In the genomic region with DNA sequence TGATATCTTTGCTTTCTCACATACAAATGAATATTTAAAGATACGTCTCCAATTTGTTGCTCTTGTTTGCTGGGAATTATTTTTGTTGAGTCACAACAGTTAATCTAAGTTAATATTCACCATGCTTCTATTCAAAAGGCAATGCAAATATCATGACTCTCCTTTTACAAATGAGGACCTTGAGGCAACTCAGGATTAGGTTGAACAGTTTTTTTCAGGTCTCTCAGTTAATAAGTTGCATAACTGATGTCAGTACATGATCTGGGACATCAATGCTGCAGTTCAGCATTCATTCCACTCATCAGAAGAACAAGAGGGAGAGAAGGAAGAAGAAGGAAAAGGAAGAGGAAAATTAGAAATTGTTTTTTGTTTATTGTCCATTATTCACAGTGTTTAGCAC, we compare ENCODE assay signal across 23 cellular contexts. TPM values are rescaled to one million over a fixed set of nuclear protein-coding genes. Genes with fewer than 3 reads are reported as not detected.
DNase-seq lines count a peak whose midpoint lies in the region; ATAC-seq, FAIRE-seq and TF ChIP-seq lines count a peak whose summit lies in the region.
"Had no signal": no experiment of that assay in that cellular context is flagged by ENCODE, and none has a peak within 500 bp of the region (broad histone marks: within the 10 kb centered on the region; RNA-seq: fewer than 3 reads in every experiment).

No MANE protein-coding gene starts in this region.

- 28 to 57% (median 38%) methylated on average over 1 of the region's 1 CpG for WGBS in stomach, 5 donors
- 81 to 83% methylated on average over 1 of the region's 1 CpG for WGBS in lower leg skin, 2 donors

- H3K4me1 ChIP-seq in kidney (ENCODE audit: control insufficient read depth in 1 of 2, insufficient read depth in 1 of 2, low read depth in 1 of 2, low read length in 2 of 2) (peaks cover 0 to 3% of the 10 kb centered on the region in 2 donors), stomach (peaks cover 0 to 14% (median 6%) of the 10 kb centered on the region in 4 donors)
- H3K4me1 ChIP-seq: BLaER1 had no signal

- intact Hi-C loops in kidney (cut with DNase I) = no loop called here
- intact Hi-C loops in stomach (cut with DNase I; ENCODE audit: low total_unique reads) = no loop called here
- intact Hi-C loops in lower leg skin (cut with DNase I; ENCODE audit: low total_unique reads) = no loop called here

- H3K9ac ChIP-seq in kidney (ENCODE audit: low read length in 2 of 2) = no peak overlapping the region
- H3K9ac ChIP-seq: BLaER1 had no signal

- no peaks in the 10 kb centered on the region for H3K27me3 ChIP-seq in stomach
- H3K27me3 ChIP-seq: BLaER1, cardiac muscle cell, tibial artery had no signal

- DNase-seq in NCI-H748 (lab: John Stamatoyannopoulos, UW; ENCODE audit: unreplicated experiment) (peak; percentile 24), NCI-H748 treated with DMSO at 0.1 percent for 48 hours (lab: John Stamatoyannopoulos, UW) (no peak), kidney (no peak), stomach (no peak), NCI-H1417 treated with DMSO at 0.1 percent for 48 hours (lab: John Stamatoyannopoulos, UW) (no peak), lower leg skin (ENCODE audit: low spot score in 2 of 2) (no peak)
- DNase-seq: activated CD4-positive, alpha-beta memory T cell treated with anti-CD3 and anti-CD28 coated beads, Interleukin-2, amount 10 ng/mL, durations not matched to agents 7 days and 5 days; activated CD4-positive, CD25-positive, alpha-beta regulatory T cell; dermis blood vessel endothelial cell; foreskin melanocyte; H7; hippocampal formation; nucleus accumbens; stimulated activated CD4-positive, alpha-beta T cell treated with anti-CD3 and anti-CD28 coated beads, Interleukin-12 subunit alpha, Interleukin-12 subunit beta, amount 100 ng/mL, for 4 hours; stimulated activated CD4-positive, alpha-beta T cell treated with anti-CD3 and anti-CD28 coated beads, Interleukin-4, amount 100 ng/mL, for 4 hours; stimulated activated naive CD8-positive, alpha-beta T cell treated with anti-CD3 and anti-CD28 coated beads, Interleukin-15, Interleukin-2, amounts not matched to agents 100 U/mL and 50 U/mL, for 24 hours; T1000; tibial artery had no signal

- H3K27ac ChIP-seq in VCaP (peak overlapping the region; percentile 98), kidney (ENCODE audit: low read depth in 2 of 2, low read length in 2 of 2) (no peak overlapping the region), stomach (peak overlapping the region in 4 of 5 donors; percentile 65 to 87 (median 70))
- H3K27ac ChIP-seq: BLaER1, cardiac muscle cell, tibial artery had no signal

- TF ChIP-seq CTCF in VCaP (conservative IDR thresholded peaks at IDR 0.05) (no peak), kidney (IDR thresholded peaks at IDR 0.05; ENCODE audit: borderline replicate concordance, extremely low read depth, insufficient read depth) (no peak), stomach (IDR thresholded peaks at IDR 0.05) (no peak), lower leg skin (IDR thresholded peaks at IDR 0.05) (no peak)

- no peak for FAIRE-seq in kidney (lab: Jason Lieb, UNC)

- H3K4me3 ChIP-seq in kidney (ENCODE audit: low read length in 2 of 2) (peak overlapping the region; percentile 33 to 53), stomach (no peak overlapping the region), lower leg skin (ENCODE audit: low read depth, poor library complexity, severe bottlenecking) (no peak overlapping the region)
- H3K4me3 ChIP-seq: BLaER1, cardiac muscle cell, tibial artery had no signal

- no peaks in the 10 kb centered on the region for H3K9me3 ChIP-seq in kidney (ENCODE audit: control insufficient read depth in 1 of 2, low read length in 2 of 2)
- no peaks in the 10 kb centered on the region for H3K9me3 ChIP-seq in stomach
- H3K9me3 ChIP-seq: BLaER1, tibial artery had no signal

- no peak for ATAC-seq in GM18870 (IDR thresholded peaks at IDR 0.05; ENCODE audit: unreplicated experiment)
- ATAC-seq: stimulated activated naive CD8-positive, alpha-beta T cell treated with anti-CD3 and anti-CD28 coated beads, Interleukin-15, Interleukin-2, amounts not matched to agents 100 U/mL and 50 U/mL, for 24 hours had no signal

- TF ChIP-seq POLR2A in stomach (IDR thresholded peaks at IDR 0.05) (no peak), lower leg skin (IDR thresholded peaks at IDR 0.05) (no peak)

- no peak for TF ChIP-seq EP300 in stomach (IDR thresholded peaks at IDR 0.05)

- H3K36me3 ChIP-seq in kidney (ENCODE audit: control insufficient read depth in 1 of 2, insufficient read depth in 2 of 2, low read length in 2 of 2) = no peaks in the 10 kb centered on the region
- no peaks in the 10 kb centered on the region for H3K36me3 ChIP-seq in stomach
- H3K36me3 ChIP-seq: BLaER1, cardiac muscle cell, tibial artery had no signal

RNA-seq across cellular contexts. Expression of a gene that starts 0.8 kb away (rescaled TPM):
- total RNA-seq in kidney = 20.2 TPM
- 2.0 TPM for polyA plus RNA-seq in kidney (ENCODE audit: insufficient read depth, low read depth, low replicate concordance)
- total RNA-seq in stomach = 10 to 100 TPM in 3 of 5 donors, 1 to 10 TPM in 2; 1.7 to 43.7 (median 13.4) TPM
- 1 to 10 TPM in 2 of 3 donors, under 1 TPM in 1; 0.58 to 1.9 (median 1.8) TPM for polyA plus RNA-seq in stomach
- total RNA-seq in lower leg skin = 1 to 10 TPM; 3.6 to 8.1 (median 4.6) TPM
- total RNA-seq: activated CD4-positive, alpha-beta memory T cell treated with anti-CD3 and anti-CD28 coated beads, Interleukin-2, amount 10 ng/mL, durations not matched to agents 7 days and 5 days had no signal
- polyA plus RNA-seq: IgD-negative memory B cell had no signal

Comparison
In these comparisons a context has a peak if more than half of its experiments do, and no peak if none do; other contexts are left out.
1. H3K27ac ChIP-seq: peak in VCaP (single experiment) and stomach (4 of 5); none in kidney (0 of 2).
2. H3K4me3 ChIP-seq: peak in kidney (2 of 2); none in stomach (0 of 4) and lower leg skin (single experiment).